Comparison of ENCODE assay signal across 8 cellular contexts in the genomic region with DNA sequence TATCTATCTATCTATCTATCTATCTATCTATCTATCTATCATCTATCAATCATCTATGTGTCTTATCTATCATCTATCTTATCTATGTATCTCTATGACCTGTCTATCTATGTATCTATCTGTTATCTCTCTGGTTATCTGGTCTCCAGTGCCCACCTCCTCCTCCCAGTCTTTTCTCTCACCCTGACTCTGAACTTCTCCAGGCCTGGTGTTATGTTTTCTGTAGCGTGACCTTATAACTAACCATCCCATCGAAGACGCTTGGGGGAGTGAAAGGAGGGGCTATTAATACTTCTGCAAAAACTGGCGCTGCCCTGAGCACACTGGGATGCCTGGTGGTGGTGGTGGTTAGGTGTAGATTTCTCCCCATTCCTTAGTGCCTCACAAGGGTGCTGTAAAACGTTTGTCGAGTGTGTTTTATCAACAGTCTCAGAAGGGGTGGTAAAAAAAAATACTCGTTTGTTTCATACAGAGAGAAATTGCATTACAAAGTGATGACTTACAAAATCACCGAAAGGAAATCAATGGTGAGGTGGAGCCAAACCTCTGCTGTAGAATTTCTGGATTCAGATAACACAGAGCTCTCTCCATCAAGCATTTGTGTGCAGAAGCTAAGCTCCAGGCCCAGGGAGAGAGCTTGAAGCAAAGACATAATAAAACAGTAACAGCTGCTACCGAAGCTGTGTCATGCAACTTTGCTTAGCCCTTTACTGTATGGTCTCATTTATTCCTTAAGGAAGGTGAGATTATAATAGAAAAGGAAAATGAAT.
DNase-seq lines count a peak whose midpoint lies in the region; ATAC-seq and TF ChIP-seq lines count a peak whose summit lies in the region.

No MANE protein-coding gene starts in this region.

- H3K27ac Mint-ChIP-seq in IgD-negative memory B cell (peak overlapping the region; percentile 84 to 96 (median 85)), naive B cell (peak overlapping the region in 4 of 6 donors; percentile 16 to 78 (median 66))

- H3K27me3 ChIP-seq in body of pancreas, result no peaks in the 10 kb centered on the region

- H3K4me1 Mint-ChIP-seq in IgD-negative memory B cell (peaks cover 31 to 36% (median 33%) of the 10 kb centered on the region in 3 donors), naive B cell (peaks cover 23 to 42% (median 23%) of the 10 kb centered on the region in 3 donors)

- H3K4me1 ChIP-seq in body of pancreas, result peaks cover 29% of the 10 kb centered on the region

- H3K36me3 Mint-ChIP-seq in IgD-negative memory B cell, result no peaks in the 10 kb centered on the region
- H3K36me3 Mint-ChIP-seq in naive B cell, result no peaks in the 10 kb centered on the region

- H3K4me3 Mint-ChIP-seq in IgD-negative memory B cell (peak overlapping the region; percentile 92 to 99 (median 95)), naive B cell (peak overlapping the region in 7 of 8 donors; percentile 69 to 98 (median 95))

- ATAC-seq in body of pancreas, result peak; percentile 36
- ATAC-seq in naive B cell (ENCODE audit: low read depth in 2 of 2), result peak; percentile 27 to 44
- no peak for ATAC-seq in esophagus mucosa
- ATAC-seq in HG03521 (IDR thresholded peaks at IDR 0.05; ENCODE audit: unreplicated experiment), result no peak

- H3K4me3 ChIP-seq in AG10803 (ENCODE audit: low read length), result no peak overlapping the region
- H3K4me3 ChIP-seq in body of pancreas, result no peak overlapping the region

- intact Hi-C loops in body of pancreas (cut with DNase I), result no loop called here

- no peaks in the 10 kb centered on the region for H3K9me3 Mint-ChIP-seq in IgD-negative memory B cell
- no peaks in the 10 kb centered on the region for H3K9me3 Mint-ChIP-seq in naive B cell

- peak overlapping the region; percentile 9 to 87 (median 76) for H3K27ac ChIP-seq in body of pancreas

- no peaks in the 10 kb centered on the region for H3K36me3 ChIP-seq in body of pancreas (replicated peaks in 1 of 2; ENCODE audit: insufficient read depth in 1 of 2, low read depth in 2 of 2)

- no peaks in the 10 kb centered on the region for H3K9me3 ChIP-seq in body of pancreas

- WGBS in body of pancreas, 2 donors, result 31 to 37% methylated on average over 9 of the region's 9 CpGs

- H3K27me3 Mint-ChIP-seq in IgD-negative memory B cell, result no peaks in the 10 kb centered on the region
- H3K27me3 Mint-ChIP-seq in naive B cell, result no peaks in the 10 kb centered on the region

- TF ChIP-seq POLR2A in body of pancreas (IDR thresholded peaks at IDR 0.05), result peak in 1 of 3 donors; percentile 18

- TF ChIP-seq CTCF in AG10803 (conservative IDR thresholded peaks at IDR 0.05; ENCODE audit: low read length), result peak; percentile 27
- TF ChIP-seq CTCF in body of pancreas (IDR thresholded peaks at IDR 0.05), result no peak

- DNase-seq in AG10803 (ENCODE audit: low read depth), result peak; percentile 75
- peak in 2 of 4 donors; percentile 18 to 31 for DNase-seq in body of pancreas
- no peak for DNase-seq in naive B cell
- no peak for DNase-seq in C1 segment of cervical spinal cord (lab: John Stamatoyannopoulos, UW)
- no peak for DNase-seq in stimulated activated CD4-positive, alpha-beta T cell treated with anti-CD3 and anti-CD28 coated beads, Interleukin-4, amount 100 ng/mL, for 24 hours

Comparison
In these comparisons a context has a peak if more than half of its experiments do, and no peak if none do; other contexts are left out.
1. ATAC-seq: peak in body of pancreas (single experiment) and naive B cell (2 of 2); none in esophagus mucosa (single experiment) and HG03521 (single experiment).